Comparison of ENCODE assay signal across 13 cellular contexts in genomic region chr1:26477446-26478152, GRCh38. TPM values are rescaled to one million over a fixed set of nuclear protein-coding genes. Genes with fewer than 3 reads are reported as not detected.
DNase-seq lines count a peak whose midpoint lies in the region; ATAC-seq and TF ChIP-seq lines count a peak whose summit lies in the region.
"Had no signal": no experiment of that assay in that cellular context is flagged by ENCODE, and none has a peak within 500 bp of the region (broad histone marks: within the 10 kb centered on the region; RNA-seq: fewer than 3 reads in every experiment).

No MANE protein-coding gene starts in this region.

- CTCF ChIA-PET in activated naive CD4-positive, alpha-beta T cell treated with anti-CD3 and anti-CD28 coated beads for 36 hours (lab: Charles Lee) = no interaction called here

- intact Hi-C loops in activated naive CD4-positive, alpha-beta T cell treated with anti-CD3 and anti-CD28 coated beads for 36 hours (cut with micrococcal nuclease) = no loop called here
- intact Hi-C loops in sigmoid colon (cut with DNase I) = no loop called here

- TF ChIP-seq POLR2A in sigmoid colon (IDR thresholded peaks at IDR 0.05) = no peak

- no peaks in the 10 kb centered on the region for H3K9me3 Mint-ChIP-seq in activated naive CD4-positive, alpha-beta T cell treated with anti-CD3 and anti-CD28 coated beads for 36 hours
- H3K9me3 Mint-ChIP-seq in activated naive CD8-positive, alpha-beta T cell treated with anti-CD3 and anti-CD28 coated beads, Interleukin-2, amount 10 ng/mL, durations not matched to agents 7 days and 5 days = no peaks in the 10 kb centered on the region

- ATAC-seq in activated naive CD8-positive, alpha-beta T cell treated with anti-CD3 and anti-CD28 coated beads, Interleukin-2, amount 10 ng/mL, durations not matched to agents 7 days and 5 days (ENCODE audit: low read depth) = no peak
- ATAC-seq in HG02870 (IDR thresholded peaks at IDR 0.05; ENCODE audit: unreplicated experiment) = no peak

- TF ChIP-seq EP300 in sigmoid colon (IDR thresholded peaks at IDR 0.05) = no peak

- POLR2A ChIA-PET in activated naive CD8-positive, alpha-beta T cell treated with anti-CD3 and anti-CD28 coated beads, Interleukin-2, amount 10 ng/mL, durations not matched to agents 7 days and 5 days (lab: Charles Lee) = interaction anchor here (0.6 to 0.7 kb wide), 3 partner anchors 18 to 363 kb away, joined by 3 to 4 read pairs (median 3); no protein-coding TSS in a partner anchor

- no peaks in the 10 kb centered on the region for H3K27me3 ChIP-seq in sigmoid colon
- H3K27me3 ChIP-seq: ovary had no signal

- H3K4me1 ChIP-seq in sigmoid colon = peaks cover 0 to 16% (median 12%) of the 10 kb centered on the region in 4 donors

- H3K36me3 ChIP-seq in sigmoid colon = peaks cover 0 to 59% (median 13%) of the 10 kb centered on the region in 4 donors
- H3K36me3 ChIP-seq: ovary had no signal

- H3K36me3 Mint-ChIP-seq in activated naive CD4-positive, alpha-beta T cell treated with anti-CD3 and anti-CD28 coated beads for 36 hours (ENCODE audit: low read depth) = peaks cover 47% of the 10 kb centered on the region
- H3K36me3 Mint-ChIP-seq in activated naive CD8-positive, alpha-beta T cell treated with anti-CD3 and anti-CD28 coated beads, Interleukin-2, amount 10 ng/mL, durations not matched to agents 7 days and 5 days = peaks cover 48% of the 10 kb centered on the region

- DNase-seq in activated naive CD4-positive, alpha-beta T cell treated with anti-CD3 and anti-CD28 coated beads for 36 hours = no peak
- no peak for DNase-seq in activated naive CD4-positive, alpha-beta T cell treated with anti-CD3 and anti-CD28 coated beads, Interleukin-2, amount 50 U/mL, for 16 hours
- peak; percentile 36 for DNase-seq in LHCN-M2 (ENCODE audit: low read depth)
- no peak for DNase-seq in activated naive CD8-positive, alpha-beta T cell treated with anti-CD3 and anti-CD28 coated beads, Interleukin-2, amount 10 ng/mL, durations not matched to agents 7 days and 5 days
- peak; percentile 36 for DNase-seq in sigmoid colon
- DNase-seq in NCI-H1417 treated with DMSO at 0.1 percent for 48 hours (lab: John Stamatoyannopoulos, UW) = no peak
- DNase-seq in coronary artery (ENCODE audit: low spot score) = no peak
- DNase-seq: C1 segment of cervical spinal cord, NCI-H524 treated with DMSO at 0.1 percent for 48 hours, ovary, WERI-Rb-1 had no signal

- peaks cover 37% of the 10 kb centered on the region for H3K4me1 Mint-ChIP-seq in activated naive CD4-positive, alpha-beta T cell treated with anti-CD3 and anti-CD28 coated beads for 36 hours (ENCODE audit: low read depth)
- peaks cover 38% of the 10 kb centered on the region for H3K4me1 Mint-ChIP-seq in activated naive CD8-positive, alpha-beta T cell treated with anti-CD3 and anti-CD28 coated beads, Interleukin-2, amount 10 ng/mL, durations not matched to agents 7 days and 5 days

- no peak overlapping the region for H3K4me3 Mint-ChIP-seq in activated naive CD4-positive, alpha-beta T cell treated with anti-CD3 and anti-CD28 coated beads for 36 hours
- H3K4me3 Mint-ChIP-seq in activated naive CD8-positive, alpha-beta T cell treated with anti-CD3 and anti-CD28 coated beads, Interleukin-2, amount 10 ng/mL, durations not matched to agents 7 days and 5 days = no peak overlapping the region

- H3K4me3 ChIP-seq in sigmoid colon (no peak overlapping the region), coronary artery (no peak overlapping the region)
- H3K4me3 ChIP-seq: ovary had no signal

- no peak for TF ChIP-seq CTCF in sigmoid colon (IDR thresholded peaks at IDR 0.05)
- no peak for TF ChIP-seq CTCF in coronary artery (IDR thresholded peaks at IDR 0.05)

- no peaks in the 10 kb centered on the region for H3K9me3 ChIP-seq in sigmoid colon
- H3K9me3 ChIP-seq: ovary had no signal

- H3K27ac Mint-ChIP-seq in activated naive CD4-positive, alpha-beta T cell treated with anti-CD3 and anti-CD28 coated beads for 36 hours = peak overlapping the region; percentile 54
- H3K27ac Mint-ChIP-seq in activated naive CD8-positive, alpha-beta T cell treated with anti-CD3 and anti-CD28 coated beads, Interleukin-2, amount 10 ng/mL, durations not matched to agents 7 days and 5 days = peak overlapping the region; percentile 40

- 78 to 86% methylated on average over 8 of the region's 8 CpGs for WGBS in sigmoid colon, 2 donors

- H3K27ac ChIP-seq in sigmoid colon (no peak overlapping the region), coronary artery (no peak overlapping the region)
- H3K27ac ChIP-seq: epithelial cell of prostate, ovary had no signal

- no peaks in the 10 kb centered on the region for H3K27me3 Mint-ChIP-seq in activated naive CD4-positive, alpha-beta T cell treated with anti-CD3 and anti-CD28 coated beads for 36 hours (ENCODE audit: low read depth)
- H3K27me3 Mint-ChIP-seq in activated naive CD8-positive, alpha-beta T cell treated with anti-CD3 and anti-CD28 coated beads, Interleukin-2, amount 10 ng/mL, durations not matched to agents 7 days and 5 days = no peaks in the 10 kb centered on the region

RNA-seq across cellular contexts. Expression of gene HMGN2, which starts 5.4 kb away (rescaled TPM):
- 100 to 1,000 TPM; 883 to 886 TPM for total RNA-seq in activated naive CD4-positive, alpha-beta T cell treated with anti-CD3 and anti-CD28 coated beads for 36 hours
- total RNA-seq in LHCN-M2 (2014; rRNA removed) (653 and 722 TPM in 2 replicates), sigmoid colon (100 to 1,000 TPM; 150 to 403 (median 234) TPM)
- 639 TPM for polyA plus RNA-seq in LHCN-M2 (2012)
- total RNA-seq in activated naive CD8-positive, alpha-beta T cell treated with anti-CD3 and anti-CD28 coated beads, Interleukin-2, amount 10 ng/mL, durations not matched to agents 7 days and 5 days = 100 to 1,000 TPM; 812 to 846 TPM
- 100 to 1,000 TPM; 474 to 749 (median 570) TPM for polyA plus RNA-seq in sigmoid colon

RNA-seq across cellular contexts. Expression of gene DHDDS, which starts 45.5 kb away (rescaled TPM):
- 10 to 100 TPM; 26.2 to 26.3 TPM for total RNA-seq in activated naive CD4-positive, alpha-beta T cell treated with anti-CD3 and anti-CD28 coated beads for 36 hours
- total RNA-seq in LHCN-M2 (2014; rRNA removed) = 46.7 and 52.2 TPM in 2 replicates
- polyA plus RNA-seq in LHCN-M2 (2012) = 51.2 TPM
- 10 to 100 TPM; 45.9 to 48.2 TPM for total RNA-seq in activated naive CD8-positive, alpha-beta T cell treated with anti-CD3 and anti-CD28 coated beads, Interleukin-2, amount 10 ng/mL, durations not matched to agents 7 days and 5 days
- total RNA-seq in sigmoid colon = 10 to 100 TPM; 16.6 to 33.5 (median 24.7) TPM
- polyA plus RNA-seq in sigmoid colon = 10 to 100 TPM; 46.2 to 64.3 (median 59.0) TPM

RNA-seq across cellular contexts. Expression of gene RPS6KA1, which starts 52.0 kb away (rescaled TPM):
- total RNA-seq in activated naive CD4-positive, alpha-beta T cell treated with anti-CD3 and anti-CD28 coated beads for 36 hours = 10 to 100 TPM; 83.5 to 86.4 TPM
- 5.7 and 7.2 TPM in 2 replicates for total RNA-seq in LHCN-M2 (2014; rRNA removed)
- 1.2 TPM for polyA plus RNA-seq in LHCN-M2 (2012)
- total RNA-seq in activated naive CD8-positive, alpha-beta T cell treated with anti-CD3 and anti-CD28 coated beads, Interleukin-2, amount 10 ng/mL, durations not matched to agents 7 days and 5 days = 100 to 1,000 TPM; 138 to 153 TPM
- 10 to 100 TPM in 1 of 4 donors, 1 to 10 TPM in 3; 2.5 to 11.5 (median 6.8) TPM for total RNA-seq in sigmoid colon
- polyA plus RNA-seq in sigmoid colon = 100 to 1,000 TPM in 1 of 3 donors, 10 to 100 TPM in 2; 91.3 to 116 (median 91.5) TPM

Comparison
In these comparisons a context has a peak if more than half of its experiments do, and no peak if none do; other contexts are left out.
1. DNase-seq: peak in LHCN-M2 (single experiment) and sigmoid colon (single experiment); none in activated naive CD4-positive, alpha-beta T cell treated with anti-CD3 and anti-CD28 coated beads for 36 hours (single experiment), activated naive CD4-positive, alpha-beta T cell treated with anti-CD3 and anti-CD28 coated beads, Interleukin-2, amount 50 U/mL, for 16 hours (single experiment), activated naive CD8-positive, alpha-beta T cell treated with anti-CD3 and anti-CD28 coated beads, Interleukin-2, amount 10 ng/mL, durations not matched to agents 7 days and 5 days (single experiment), NCI-H1417 treated with DMSO at 0.1 percent for 48 hours (single experiment) and coronary artery (single experiment).
2. RNA of gene RPS6KA1, which starts 52.0 kb away (total RNA-seq): 138 to 153 TPM in activated naive CD8-positive, alpha-beta T cell treated with anti-CD3 and anti-CD28 coated beads, Interleukin-2, amount 10 ng/mL, durations not matched to agents 7 days and 5 days and 83.5 to 86.4 TPM in activated naive CD4-positive, alpha-beta T cell treated with anti-CD3 and anti-CD28 coated beads for 36 hours; 2.5 to 11.5 TPM in sigmoid colon and 5.7 to 7.2 TPM in LHCN-M2; every median in the first group is over 4 times any median in the second.